1 cellular context compared by ENCODE assay signal in genomic region chr2:42978175-42978886, GRCh38.
A peak's percentile ranks its signal among the peaks of the same experiment; 100 is the strongest.
TF ChIP-seq lines count a peak whose summit lies in the region.

No MANE protein-coding gene starts in this region.

TF ChIP-seq in HepG2, 621 proteins besides CTCF, POLR2A, EP300 and RAD21 (continued from another document and continues in another):
- TF ChIP-seq ARID5B (CRISPR knock-in tag; IDR thresholded peaks at IDR 0.05) (peak; percentile 91), HNRNPUL1 (IDR thresholded peaks at IDR 0.05; ENCODE audit: low read depth, low read length) (peak; percentile 62; the same call in 1 of the 2 replicates), SOX6 (IDR thresholded peaks at IDR 0.05) (no peak), SOX6 (CRISPR knock-in tag; IDR thresholded peaks at IDR 0.05) (peak; percentile 94), ZC3H13 (CRISPR knock-in tag; IDR thresholded peaks at IDR 0.05) (0 out of 2 replicates have a peak, but pooled peaks have one; percentile 40), PLSCR1 (CRISPR knock-in tag; IDR thresholded peaks at IDR 0.05; ENCODE audit: borderline replicate concordance) (no peak), SAP130 (CRISPR knock-in tag; IDR thresholded peaks at IDR 0.05; ENCODE audit: low read depth) (peak; percentile 88), ZNF513 (CRISPR knock-in tag; conservative IDR thresholded peaks at IDR 0.05) (no peak; the same call in 1 of the 2 replicates), PPARG (CRISPR knock-in tag; conservative IDR thresholded peaks at IDR 0.05) (peak; percentile 92), CHCHD3 (CRISPR knock-in tag; IDR thresholded peaks at IDR 0.05) (no peak), ZBTB14 (CRISPR knock-in tag; IDR thresholded peaks at IDR 0.05) (no peak), SIX1 (CRISPR knock-in tag; IDR thresholded peaks at IDR 0.05; ENCODE audit: borderline replicate concordance) (peak; percentile 72; the same call in 1 of the 2 replicates), ELF1 (CRISPR knock-in tag; IDR thresholded peaks at IDR 0.05) (peak; percentile 63; the same call in 1 of the 2 replicates), EHMT2 (IDR thresholded peaks at IDR 0.05; ENCODE audit: borderline replicate concordance, low read depth, low read length) (peak; percentile 88; the same call in 1 of the 2 replicates), ZNF550 (CRISPR knock-in tag; IDR thresholded peaks at IDR 0.05; ENCODE audit: borderline replicate concordance) (no peak), TEAD2 (CRISPR knock-in tag; IDR thresholded peaks at IDR 0.05) (no peak), MYC (CRISPR knock-in tag; IDR thresholded peaks at IDR 0.05; ENCODE audit: borderline replicate concordance) (peak; percentile 98), HMG20A (CRISPR knock-in tag; IDR thresholded peaks at IDR 0.05; ENCODE audit: borderline replicate concordance) (peak; percentile 85), ZNF543 (CRISPR knock-in tag; IDR thresholded peaks at IDR 0.05) (peak; percentile 90; the same call in 1 of the 2 replicates), ATF5 (CRISPR knock-in tag; IDR thresholded peaks at IDR 0.05; ENCODE audit: low read depth) (peak; percentile 31), ZNF704 (CRISPR knock-in tag; IDR thresholded peaks at IDR 0.05; ENCODE audit: borderline replicate concordance) (0 out of 2 replicates have a peak, but pooled peaks have one; percentile 53), KLF15 (CRISPR knock-in tag; IDR thresholded peaks at IDR 0.05; ENCODE audit: borderline replicate concordance) (no peak; the same call in 1 of the 2 replicates), ZNF350 (CRISPR knock-in tag; IDR thresholded peaks at IDR 0.05; ENCODE audit: borderline replicate concordance, low read depth) (peak; percentile 85; the same call in 1 of the 2 replicates), ZNF784 (CRISPR knock-in tag; IDR thresholded peaks at IDR 0.05; ENCODE audit: borderline replicate concordance) (no peak; the same call in 1 of the 2 replicates), FOXJ3 (CRISPR knock-in tag; IDR thresholded peaks at IDR 0.05; ENCODE audit: borderline replicate concordance) (peak; percentile 95), ZNF136 (CRISPR knock-in tag; IDR thresholded peaks at IDR 0.05; ENCODE audit: low read depth) (no peak), ZMYM3 (CRISPR knock-in tag; IDR thresholded peaks at IDR 0.05) (peak; percentile 94), MAFF (IDR thresholded peaks at IDR 0.05; ENCODE audit: low read depth, low read length) (peak; percentile 1; the same call in 1 of the 2 replicates), ZBTB49 (CRISPR knock-in tag; IDR thresholded peaks at IDR 0.05; ENCODE audit: borderline replicate concordance) (peak; percentile 5; the same call in 1 of the 2 replicates), SOX13 (IDR thresholded peaks at IDR 0.05) (peak; percentile 73; the same call in 1 of the 2 replicates), SOX13 (CRISPR knock-in tag; conservative IDR thresholded peaks at IDR 0.05 in 1 of 2, IDR thresholded peaks at IDR 0.05 in 1 of 2) (peak in 1 of 2 experiments; percentile 89; a peak in 2 of 4 replicates), HNRNPLL (IDR thresholded peaks at IDR 0.05; ENCODE audit: low read depth, low read length, poor library complexity, severe bottlenecking) (peak; percentile 61), ZNF562 (CRISPR knock-in tag; IDR thresholded peaks at IDR 0.05; ENCODE audit: borderline replicate concordance) (no peak), TBX2 (CRISPR knock-in tag; IDR thresholded peaks at IDR 0.05; ENCODE audit: borderline replicate concordance) (peak; percentile 98), ZIK1 (CRISPR knock-in tag; IDR thresholded peaks at IDR 0.05; ENCODE audit: borderline replicate concordance, low read depth) (peak; percentile 70; the same call in 1 of the 2 replicates), ATF7-NPFF (CRISPR knock-in tag; IDR thresholded peaks at IDR 0.05; ENCODE audit: low read depth) (peak; percentile 35), MIER3 (CRISPR knock-in tag; IDR thresholded peaks at IDR 0.05; ENCODE audit: borderline replicate concordance) (peak; percentile 92; the same call in 1 of the 2 replicates), ZNF800 (CRISPR knock-in tag; IDR thresholded peaks at IDR 0.05) (0 out of 2 replicates have a peak, but pooled peaks have one; percentile 70), PLRG1 (conservative IDR thresholded peaks at IDR 0.05) (no peak), TOE1 (CRISPR knock-in tag; IDR thresholded peaks at IDR 0.05) (no peak; the same call in 1 of the 2 replicates), ZNF557 (CRISPR knock-in tag; IDR thresholded peaks at IDR 0.05) (peak; percentile 67; the same call in 1 of the 2 replicates), FOXO4 (CRISPR knock-in tag; conservative IDR thresholded peaks at IDR 0.05) (no peak), IRF1 (CRISPR knock-in tag; IDR thresholded peaks at IDR 0.05; ENCODE audit: low read depth) (no peak), ATF3 (CRISPR knock-in tag; IDR thresholded peaks at IDR 0.05) (0 out of 2 replicates have a peak, but pooled peaks have one; percentile 35), CBFB (CRISPR knock-in tag; IDR thresholded peaks at IDR 0.05) (peak; percentile 79), ZNF329 (CRISPR knock-in tag; IDR thresholded peaks at IDR 0.05; ENCODE audit: low read depth) (peak; percentile 59; the same call in 1 of the 2 replicates)
